30 cellular contexts compared by ENCODE assay signal in the genomic region with DNA sequence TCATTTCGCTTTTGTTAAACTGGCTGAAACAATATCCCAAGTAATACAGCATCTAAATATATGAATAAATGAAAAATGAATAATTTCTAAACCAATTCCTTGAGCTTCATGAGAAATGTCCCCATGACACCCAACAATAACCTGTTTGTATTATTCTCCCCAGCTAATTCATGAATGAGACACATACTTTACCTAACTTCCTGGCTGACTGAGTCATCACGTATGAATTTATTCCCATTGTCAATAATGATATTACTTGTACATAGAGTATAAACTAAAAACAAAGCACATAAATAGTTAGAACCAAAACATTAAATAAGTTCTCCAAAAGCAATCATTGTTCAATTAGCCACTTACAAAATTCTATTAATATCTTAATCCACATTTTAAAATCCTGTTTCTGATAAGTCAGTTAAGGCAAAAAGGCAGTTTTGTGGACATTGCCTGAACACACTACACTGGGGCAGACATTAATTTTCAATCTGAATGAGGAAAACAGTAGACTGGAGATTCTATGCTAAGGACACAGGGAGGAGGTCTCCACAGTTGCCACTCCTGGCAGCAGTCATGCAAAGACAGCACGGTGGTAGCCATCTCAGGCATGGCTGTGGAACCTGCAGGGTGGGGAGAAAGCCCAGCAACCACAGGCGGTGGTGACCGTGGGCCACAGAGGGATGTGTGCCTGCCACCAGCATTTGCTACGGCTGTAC. TPM values are rescaled to one million over a fixed set of nuclear protein-coding genes. Genes with fewer than 3 reads are reported as not detected.
DNase-seq lines count a peak whose midpoint lies in the region; ATAC-seq, FAIRE-seq and TF ChIP-seq lines count a peak whose summit lies in the region.
"Had no signal": no experiment of that assay in that cellular context is flagged by ENCODE, and none has a peak within 500 bp of the region (broad histone marks: within the 10 kb centered on the region; RNA-seq: fewer than 3 reads in every experiment).

No MANE protein-coding gene starts in this region.

- H3K9ac ChIP-seq in K562 (ENCODE audit: insufficient read depth in 1 of 2, low read depth in 2 of 2, low read length in 2 of 2) = peak overlapping the region in 1 of 2 experiments; percentile 14; a peak in 1 of 4 replicates
- H3K9ac ChIP-seq: BLaER1 treated with 17β-estradiol and CSF1 and Interleukin-3, amounts not matched to agents 10 nM and 100 nM had no signal

- H3K9me3 ChIP-seq in K562 (replicated peaks; ENCODE audit: control insufficient read depth, insufficient read depth, low read depth, low read length) = no peaks in the 10 kb centered on the region
- H3K9me3 ChIP-seq: BLaER1 treated with 17β-estradiol and CSF1 and Interleukin-3, amounts not matched to agents 10 nM and 100 nM; SJCRH30; upper lobe of right lung had no signal

- H3K79me2 ChIP-seq in K562 (ENCODE audit: control insufficient read depth, insufficient read depth, low read length) = no peaks in the 10 kb centered on the region

- H2AFZ ChIP-seq in K562 (ENCODE audit: low read depth, low read length) = peak overlapping the region; percentile 78

- intact Hi-C loops in K562 (cut with micrococcal nuclease) = loop anchor here (5.0 kb wide), 1 partner anchor 122 kb away; no protein-coding TSS in a partner anchor

- in situ Hi-C loops in K562 (cut with MboI) = no loop called here

- 75% methylated on average over 6 of the region's 6 CpGs for WGBS in K562 (ENCODE audit: insufficient coverage, low coverage, missing lambda C conversion rate)

- no peaks in the 10 kb centered on the region for H3K27me3 ChIP-seq in K562 (ENCODE audit: control insufficient read depth in 2 of 2, insufficient read depth in 2 of 2, low read length in 2 of 2)
- H3K27me3 ChIP-seq: BLaER1 treated with 17β-estradiol and CSF1 and Interleukin-3, amounts not matched to agents 10 nM and 100 nM; dorsolateral prefrontal cortex; SJCRH30; upper lobe of right lung had no signal

- H3K4me1 ChIP-seq in K562 (replicated peaks in 1 of 2; ENCODE audit: control insufficient read depth in 2 of 2, insufficient read depth in 2 of 2, low read length in 2 of 2) = peaks cover 3 to 15% of the 10 kb centered on the region in 2 experiments; a peak in 4 of 5 replicates
- H3K4me1 ChIP-seq: SJCRH30, upper lobe of right lung had no signal

- TF ChIP-seq CTCF in K562 (IDR thresholded peaks at IDR 0.05 in 2 of 3, conservative IDR thresholded peaks at IDR 0.05 in 1 of 3; ENCODE audit: insufficient read depth in 2 of 3, low read depth in 1 of 3, low read length in 3 of 3) = no peak

- H3K4me3 ChIP-seq in K562 = no peak overlapping the region
- H3K4me3 ChIP-seq: BLaER1 treated with 17β-estradiol and CSF1 and Interleukin-3, amounts not matched to agents 10 nM and 100 nM; dorsolateral prefrontal cortex; SJCRH30; upper lobe of right lung had no signal

- BruUV-seq in K562 (replicated peaks; lab: Mats Ljungman, UMichigan) = no TSS peak

- no peaks in the 10 kb centered on the region for H4K20me1 ChIP-seq in K562 (replicated peaks; ENCODE audit: control insufficient read depth, insufficient read depth, low read length)
- H4K20me1 ChIP-seq: BLaER1 treated with 17β-estradiol and CSF1 and Interleukin-3, amounts not matched to agents 10 nM and 100 nM had no signal

- no peak for TF ChIP-seq EP300 in K562 (IDR thresholded peaks at IDR 0.05; ENCODE audit: low read length)

- no peaks in the 10 kb centered on the region for H3K9me1 ChIP-seq in K562 (ENCODE audit: control insufficient read depth, insufficient read depth, low read length)

- peak; percentile 33; the same call in 2 of the 3 replicates for ATAC-seq in K562
- no peak for ATAC-seq in HG03460 (IDR thresholded peaks at IDR 0.05; ENCODE audit: unreplicated experiment)
- ATAC-seq: activated CD8-positive, alpha-beta memory T cell treated with anti-CD3 and anti-CD28 coated beads, Interleukin-2, amount 10 ng/mL, durations not matched to agents 7 days and 5 days; activated naive CD4-positive, alpha-beta T cell treated with anti-CD3 and anti-CD28 coated beads, Interleukin-2, amount 50 U/mL, for 72 hours; activated T-helper 17 cell treated with anti-CD3 and anti-CD28 coated beads, Interleukin-2, amount 50 U/mL, for 72 hours; upper lobe of right lung had no signal

- no peak overlapping the region for H3K4me2 ChIP-seq in K562 (ENCODE audit: insufficient read depth, low read length)
- H3K4me2 ChIP-seq: BLaER1 treated with 17β-estradiol and CSF1 and Interleukin-3, amounts not matched to agents 10 nM and 100 nM had no signal

- H3K36me3 ChIP-seq in K562 (ENCODE audit: control insufficient read depth, insufficient read depth, low read length) = no peaks in the 10 kb centered on the region
- H3K36me3 ChIP-seq: BLaER1 treated with 17β-estradiol and CSF1 and Interleukin-3, amounts not matched to agents 10 nM and 100 nM; SJCRH30; upper lobe of right lung had no signal

- DNase-seq in ELR (ENCODE audit: low read depth) = peak; percentile 68
- peak; percentile 12 for DNase-seq in LHCN-M2 (ENCODE audit: low read depth)
- DNase-seq in K562 (ENCODE audit: extremely low read depth in 1 of 4, low spot score in 3 of 4) = no peak
- DNase-seq in kidney tubule cell (ENCODE audit: low spot score) = peak; percentile 53
- no peak for DNase-seq in KG1 (lab: John Stamatoyannopoulos, UW)
- DNase-seq in HCEC 1CT = no peak
- DNase-seq: activated CD4-positive, alpha-beta T cell treated with anti-CD3 and anti-CD28 coated beads, Interleukin-2, amount 10 ng/mL, durations not matched to agents 24 days and 14 days; activated CD8-positive, alpha-beta memory T cell treated with anti-CD3 and anti-CD28 coated beads, Interleukin-2, amount 10 ng/mL, durations not matched to agents 7 days and 5 days; aorta; central memory CD4-positive, alpha-beta T cell; dorsolateral prefrontal cortex; hippocampal formation; NCI-H187; NCI-H345; NCI-H82; SJCRH30; stimulated activated CD4-positive, alpha-beta T cell treated with anti-CD3 and anti-CD28 coated beads, Interleukin-1b, Interleukin-23, amount 100 ng/mL, for 48 hours; substantia nigra; T-helper 2 cell; upper lobe of right lung had no signal

- POLR2A ChIA-PET in K562 (lab: Yijun Ruan, JAX) = interaction anchor here (1.5 kb wide), 1 partner anchor 15 kb away, joined by 7 read pairs; no protein-coding TSS in a partner anchor

- H3K27ac ChIP-seq in K562 (ENCODE audit: extremely low read depth, low read depth, low read length) = no peak overlapping the region
- H3K27ac ChIP-seq: BLaER1 treated with 17β-estradiol and CSF1 and Interleukin-3, amounts not matched to agents 10 nM and 100 nM; dorsolateral prefrontal cortex; SJCRH30; upper lobe of right lung; VCaP had no signal

- FAIRE-seq in K562 (lab: Jason Lieb, UNC) = no peak
- FAIRE-seq: G401.6 had no signal

- TF ChIP-seq RAD21 in K562 (CRISPR knock-in tag; conservative IDR thresholded peaks at IDR 0.05 in 1 of 2, IDR thresholded peaks at IDR 0.05 in 1 of 2) = no peak

- no peak for TF ChIP-seq POLR2A in K562 (conservative IDR thresholded peaks at IDR 0.05)

- CTCF ChIA-PET in K562 (lab: Yijun Ruan, JAX; ENCODE audit: low intra/inter-chr PET ratio) = no interaction called here

TF ChIP-seq in K562, 482 proteins besides CTCF, POLR2A, EP300 and RAD21:
- TF ChIP-seq, protein P1, sequence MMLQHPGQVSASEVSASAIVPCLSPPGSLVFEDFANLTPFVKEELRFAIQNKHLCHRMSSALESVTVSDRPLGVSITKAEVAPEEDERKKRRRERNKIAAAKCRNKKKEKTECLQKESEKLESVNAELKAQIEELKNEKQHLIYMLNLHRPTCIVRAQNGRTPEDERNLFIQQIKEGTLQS (IDR thresholded peaks at IDR 0.05) = 0 out of 2 replicates have a peak, but pooled peaks have one; percentile 7
- TF ChIP-seq, protein P1 (CRISPR knock-in tag; conservative IDR thresholded peaks at IDR 0.05) = no peak
- TF ChIP-seq RHOXF2B (CRISPR knock-in tag; conservative IDR thresholded peaks at IDR 0.05) = 0 out of 2 replicates have a peak, but pooled peaks have one; percentile 0
- 0 out of 2 replicates have a peak, but pooled peaks have one; percentile 42 for TF ChIP-seq ZBTB17 (CRISPR knock-in tag; IDR thresholded peaks at IDR 0.05)
- no peak for TF ChIP-seq SAFB (IDR thresholded peaks at IDR 0.05; ENCODE audit: borderline replicate concordance, low read depth, low read length)
- TF ChIP-seq CC2D1A (IDR thresholded peaks at IDR 0.05) = no peak
- TF ChIP-seq POLR2H (tag; IDR thresholded peaks at IDR 0.05; ENCODE audit: low read depth) = peak; percentile 42; the same call in 1 of the 2 replicates

RNA-seq across cellular contexts. Expression of gene SLC9C2, which starts 48.2 kb away (rescaled TPM):
- total RNA-seq in LHCN-M2 (2014; rRNA removed) = not detected in 2 replicates
- polyA plus RNA-seq in LHCN-M2 (2012) = not detected
- not detected in 2 replicates for total RNA-seq in K562 (2011; cell fraction: chromatin; rRNA removed; ENCODE audit: low replicate concordance)
- not detected in 2 replicates for total RNA-seq in K562 (2011; cell fraction: nucleolus; rRNA removed)
- not detected in 2 replicates for total RNA-seq in K562 (2011; cell fraction: nucleoplasm; rRNA removed)
- 0.37 TPM in 1 of 2 replicates, not detected in the other for total RNA-seq in K562 (2014; rRNA removed)
- total RNA-seq in K562 (2014; rRNA removed; fragmentation: Illumina TruSeq; extraction: Trizol) = 0.11 and 0.29 TPM in 2 replicates
- 0.19 and 0.22 TPM in 2 replicates for total RNA-seq in K562 (2015; rRNA removed; fragmentation: Illumina TruSeq; extraction: Trizol)
- not detected in 2 replicates for total RNA-seq in K562 (2021)
- 0.07 TPM in 1 of 2 replicates, not detected in the other for polyA plus RNA-seq in K562 (2011; rRNA removed)
- 0.13 TPM in 1 of 2 replicates, not detected in the other for polyA plus RNA-seq in K562 (2011; cell fraction: cytosol; rRNA removed)
- polyA plus RNA-seq in K562 (2011; cell fraction: nucleus; rRNA removed) = 0.06 TPM in 1 of 2 replicates, not detected in the other
- 0.12 and 0.42 TPM in 2 replicates for polyA plus RNA-seq in K562 (2012)
- polyA plus RNA-seq in K562 (2014; fragmentation: Illumina TruSeq; extraction: Trizol) = not detected in 2 replicates
- under 1 TPM; 0.13 to 0.18 TPM for polyA plus RNA-seq in K562 (2014; fragmentation: Nextera tagmentation; extraction: Ambion mirVana)
- polyA plus RNA-seq in K562 (2014; rRNA removed) = 0.05 TPM in 1 of 2 replicates, not detected in the other
- polyA minus RNA-seq in K562 (2011; rRNA and poly(A)+ RNA removed) = 0.27 TPM in 1 of 2 replicates, not detected in the other
- not detected in 2 replicates for polyA minus RNA-seq in K562 (2011; cell fraction: cytosol; rRNA and poly(A)+ RNA removed)
- polyA minus RNA-seq in K562 (2011; cell fraction: nucleus; rRNA and poly(A)+ RNA removed) = 1.6 TPM in 1 of 2 replicates, not detected in the other
- total RNA-seq: activated CD4-positive, alpha-beta T cell treated with anti-CD3 and anti-CD28 coated beads, Interleukin-2, amount 10 ng/mL, durations not matched to agents 24 days and 14 days; activated CD8-positive, alpha-beta memory T cell treated with anti-CD3 and anti-CD28 coated beads, Interleukin-2, amount 10 ng/mL, durations not matched to agents 7 days and 5 days; activated naive CD4-positive, alpha-beta T cell treated with anti-CD3 and anti-CD28 coated beads, Interleukin-2, amount 50 U/mL, for 72 hours; activated T-helper 17 cell treated with anti-CD3 and anti-CD28 coated beads, Interleukin-2, amount 50 U/mL, for 72 hours; aorta; fibroblast of villous mesenchyme; liver; posterior vena cava; SJCRH30 had no signal
- polyA plus RNA-seq: aorta, IgD-negative memory B cell, liver had no signal

Comparison
In these comparisons a context has a peak if more than half of its experiments do, and no peak if none do; other contexts are left out.
1. DNase-seq: peak in ELR (single experiment), LHCN-M2 (single experiment) and kidney tubule cell (single experiment); none in K562 (0 of 4), KG1 (single experiment) and HCEC 1CT (single experiment).